15 cellular contexts compared by ENCODE assay signal in the genomic region with DNA sequence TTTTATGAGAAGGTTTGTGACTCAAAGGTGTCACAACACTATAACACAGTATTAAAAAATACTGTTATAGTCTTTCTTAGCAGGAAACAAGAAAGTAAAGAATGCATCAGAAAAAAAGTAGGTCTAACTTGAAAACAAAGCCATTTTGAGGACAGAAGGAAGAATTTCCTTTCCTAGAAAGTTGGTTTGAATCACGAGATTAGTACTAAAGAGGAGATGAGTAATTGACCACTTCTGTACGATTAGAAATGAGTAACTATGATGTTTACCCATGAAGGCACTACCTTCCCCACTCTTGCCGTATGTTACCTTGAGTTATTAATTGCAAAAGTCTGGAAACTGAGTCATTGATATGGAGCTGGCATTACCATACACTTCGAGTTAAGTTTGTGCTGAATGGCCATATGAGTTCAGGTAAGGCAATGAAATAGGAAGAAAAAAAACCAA.
DNase-seq lines count a peak whose midpoint lies in the region; ATAC-seq and TF ChIP-seq lines count a peak whose summit lies in the region.
"Had no signal": no experiment of that assay in that cellular context is flagged by ENCODE, and none has a peak within 500 bp of the region (broad histone marks: within the 10 kb centered on the region; RNA-seq: fewer than 3 reads in every experiment).

No MANE protein-coding gene starts in this region.

- H3K27me3 ChIP-seq in RWPE2 (ENCODE audit: insufficient read depth, poor library complexity, severe bottlenecking): no peaks in the 10 kb centered on the region
- H3K27me3 ChIP-seq: adrenal gland had no signal

- H3K4me3 Mint-ChIP-seq in activated T-cell treated with anti-CD3 and anti-CD28 coated beads, Interleukin-2, amount 50 U/mL, for 72 hours: peak overlapping the region in 1 of 2 donors; percentile 32
- H3K4me3 Mint-ChIP-seq in stimulated activated naive CD8-positive, alpha-beta T cell treated with anti-CD3 and anti-CD28 coated beads, Interleukin-15, amount 100 ng/mL, for 72 hours: no peak overlapping the region
- H3K4me3 Mint-ChIP-seq in nephron progenitor cell: no peak overlapping the region
- H3K4me3 Mint-ChIP-seq: dendritic cell treated with granulocyte-macrophage colony-stimulating factor and Interleukin-4, amounts not matched to agents 40 ng/mL and 50 ng/mL, for 4 days had no signal

- no peak for DNase-seq in activated T-cell treated with anti-CD3 and anti-CD28 coated beads, Interleukin-2, amount 50 U/mL, for 72 hours
- DNase-seq in activated T-cell treated with anti-CD3 and anti-CD28 coated beads, Interleukin-2, amount 50 U/mL, for 1 hour: no peak
- DNase-seq in RWPE2 (ENCODE audit: low spot score) (no peak), fibroblast of mammary gland (ENCODE audit: low read depth) (peak; percentile 83), nephron progenitor cell (no peak), mucosa of gallbladder (ENCODE audit: low spot score) (no peak)
- DNase-seq in stimulated activated naive CD8-positive, alpha-beta T cell treated with anti-CD3 and anti-CD28 coated beads, Interleukin-15, amount 100 ng/mL, for 72 hours: no peak
- DNase-seq: adrenal gland, AML-193, DMS79, NCI-H187 treated with DMSO at 0.1 percent for 48 hours, T-helper 9 cell had no signal

- H3K4me1 Mint-ChIP-seq in activated T-cell treated with anti-CD3 and anti-CD28 coated beads, Interleukin-2, amount 50 U/mL, for 72 hours (ENCODE audit: low read depth): peaks cover 15% of the 10 kb centered on the region
- H3K4me1 Mint-ChIP-seq in stimulated activated naive CD8-positive, alpha-beta T cell treated with anti-CD3 and anti-CD28 coated beads, Interleukin-15, amount 100 ng/mL, for 72 hours: peaks cover 12% of the 10 kb centered on the region
- H3K4me1 Mint-ChIP-seq in nephron progenitor cell: no peaks in the 10 kb centered on the region

- no peaks in the 10 kb centered on the region for H3K27me3 Mint-ChIP-seq in activated T-cell treated with anti-CD3 and anti-CD28 coated beads, Interleukin-2, amount 50 U/mL, for 72 hours (ENCODE audit: low read depth)
- H3K27me3 Mint-ChIP-seq in stimulated activated naive CD8-positive, alpha-beta T cell treated with anti-CD3 and anti-CD28 coated beads, Interleukin-15, amount 100 ng/mL, for 72 hours: no peaks in the 10 kb centered on the region
- no peaks in the 10 kb centered on the region for H3K27me3 Mint-ChIP-seq in nephron progenitor cell (ENCODE audit: low read depth, poor library complexity)
- H3K27me3 Mint-ChIP-seq: dendritic cell treated with granulocyte-macrophage colony-stimulating factor and Interleukin-4, amounts not matched to agents 40 ng/mL and 50 ng/mL, for 4 days had no signal

- no peaks in the 10 kb centered on the region for H3K36me3 Mint-ChIP-seq in activated T-cell treated with anti-CD3 and anti-CD28 coated beads, Interleukin-2, amount 50 U/mL, for 72 hours (ENCODE audit: insufficient read depth in 2 of 2)
- H3K36me3 Mint-ChIP-seq in nephron progenitor cell (ENCODE audit: low read depth): peaks cover 12% of the 10 kb centered on the region

- ATAC-seq in activated T-cell treated with anti-CD3 and anti-CD28 coated beads, Interleukin-2, amount 50 U/mL, for 72 hours (replicated peaks in 1 of 2): peak; percentile 97
- ATAC-seq in RWPE2 (ENCODE audit: low read depth) (peak; percentile 98), GM19035 (IDR thresholded peaks at IDR 0.05; ENCODE audit: unreplicated experiment) (no peak)
- peak; percentile 94 for ATAC-seq in stimulated activated naive CD8-positive, alpha-beta T cell treated with anti-CD3 and anti-CD28 coated beads, Interleukin-15, amount 100 ng/mL, for 72 hours

- H3K9me3 Mint-ChIP-seq in activated T-cell treated with anti-CD3 and anti-CD28 coated beads, Interleukin-2, amount 50 U/mL, for 72 hours: no peaks in the 10 kb centered on the region
- no peaks in the 10 kb centered on the region for H3K9me3 Mint-ChIP-seq in stimulated activated naive CD8-positive, alpha-beta T cell treated with anti-CD3 and anti-CD28 coated beads, Interleukin-15, amount 100 ng/mL, for 72 hours
- no peaks in the 10 kb centered on the region for H3K9me3 Mint-ChIP-seq in nephron progenitor cell
- H3K9me3 Mint-ChIP-seq: dendritic cell treated with granulocyte-macrophage colony-stimulating factor and Interleukin-4, amounts not matched to agents 40 ng/mL and 50 ng/mL, for 4 days had no signal

- peak overlapping the region; percentile 56 for H3K27ac ChIP-seq in RWPE2 (ENCODE audit: poor library complexity, severe bottlenecking)
- H3K27ac ChIP-seq: adrenal gland, KMS-11 had no signal

- no peaks in the 10 kb centered on the region for H3K9me3 ChIP-seq in RWPE2 (ENCODE audit: severe bottlenecking)
- H3K9me3 ChIP-seq: adrenal gland had no signal

- H3K4me3 ChIP-seq in RWPE2 (ENCODE audit: severe bottlenecking) (no peak overlapping the region), fibroblast of mammary gland (ENCODE audit: control insufficient read depth, low read depth, low read length) (no peak overlapping the region)
- H3K4me3 ChIP-seq: adrenal gland had no signal

- TF ChIP-seq CTCF in RWPE2 (IDR thresholded peaks at IDR 0.05; ENCODE audit: poor library complexity, severe bottlenecking) (no peak), fibroblast of mammary gland (conservative IDR thresholded peaks at IDR 0.05; ENCODE audit: control insufficient read depth, insufficient read depth, low read depth, low read length) (no peak), nephron progenitor cell (IDR thresholded peaks at IDR 0.05) (no peak)

- no peaks in the 10 kb centered on the region for H3K36me3 ChIP-seq in RWPE2 (ENCODE audit: low read depth)
- H3K36me3 ChIP-seq: adrenal gland had no signal

- H3K27ac Mint-ChIP-seq in activated T-cell treated with anti-CD3 and anti-CD28 coated beads, Interleukin-2, amount 50 U/mL, for 72 hours: peak overlapping the region; percentile 67
- H3K27ac Mint-ChIP-seq in stimulated activated naive CD8-positive, alpha-beta T cell treated with anti-CD3 and anti-CD28 coated beads, Interleukin-15, amount 100 ng/mL, for 72 hours: peak overlapping the region in 1 of 2 donors; percentile 52
- no peak overlapping the region for H3K27ac Mint-ChIP-seq in nephron progenitor cell
- H3K27ac Mint-ChIP-seq: dendritic cell treated with granulocyte-macrophage colony-stimulating factor and Interleukin-4, amounts not matched to agents 40 ng/mL and 50 ng/mL, for 4 days had no signal

- H3K4me1 ChIP-seq in RWPE2 (ENCODE audit: insufficient read depth, poor library complexity, severe bottlenecking): peaks cover 10% of the 10 kb centered on the region
